In genomic region chr10:72261323-72262018, GRCh38 we compare ENCODE assay signal across 1 cellular context.
A peak's percentile ranks its signal among the peaks of the same experiment; 100 is the strongest.
TF ChIP-seq lines count a peak whose summit lies in the region.

No MANE protein-coding gene starts in this region.

TF ChIP-seq in K562, 482 proteins besides CTCF, POLR2A, EP300 and RAD21 (continued from another document):
- TF ChIP-seq CHD7 (IDR thresholded peaks at IDR 0.05; ENCODE audit: low read depth, low read length) (no peak), BCLAF1 (IDR thresholded peaks at IDR 0.05; ENCODE audit: borderline replicate concordance in 1 of 2, control insufficient read depth in 1 of 2, low read depth in 2 of 2, low read length in 1 of 2) (no peak), ZNF764 (CRISPR knock-in tag; IDR thresholded peaks at IDR 0.05; ENCODE audit: low read depth) (no peak), PRMT5 (CRISPR knock-in tag; IDR thresholded peaks at IDR 0.05) (no peak), BRF2 (IDR thresholded peaks at IDR 0.05; ENCODE audit: borderline replicate concordance, insufficient read depth, insufficient read length) (no peak), ARID2 (IDR thresholded peaks at IDR 0.05) (no peak), ZBTB2 (IDR thresholded peaks at IDR 0.05) (no peak), GTF2F1 (IDR thresholded peaks at IDR 0.05; ENCODE audit: low read depth, low read length) (no peak), BMI1 (IDR thresholded peaks at IDR 0.05; ENCODE audit: low read length) (no peak), SMAD3 (CRISPR knock-in tag; conservative IDR thresholded peaks at IDR 0.05) (no peak), NFRKB (IDR thresholded peaks at IDR 0.05; ENCODE audit: low read depth) (peak; percentile 31; the same call in 1 of the 2 replicates), CHCHD3 (CRISPR knock-in tag; IDR thresholded peaks at IDR 0.05) (no peak), NR2F6 (CRISPR knock-in tag; IDR thresholded peaks at IDR 0.05) (0 out of 2 replicates have a peak, but pooled peaks have one; percentile 68), CBFB (CRISPR knock-in tag; IDR thresholded peaks at IDR 0.05) (no peak), NR1H2 (CRISPR knock-in tag; IDR thresholded peaks at IDR 0.05) (no peak), RNF2 (IDR thresholded peaks at IDR 0.05) (peak; percentile 71), SIRT6 (IDR thresholded peaks at IDR 0.05; ENCODE audit: low read depth, low read length) (no peak), ILK (tag; IDR thresholded peaks at IDR 0.05; ENCODE audit: borderline replicate concordance, low read depth) (no peak), ZNF384 (IDR thresholded peaks at IDR 0.05; ENCODE audit: low read depth, low read length) (no peak), E2F1 (CRISPR knock-in tag; IDR thresholded peaks at IDR 0.05) (peak; percentile 20; the same call in 1 of the 2 replicates), ZSCAN29 (IDR thresholded peaks at IDR 0.05) (no peak), TAF9B (IDR thresholded peaks at IDR 0.05; ENCODE audit: partially characterized antibody) (no peak), STAT5B (CRISPR knock-in tag; IDR thresholded peaks at IDR 0.05) (no peak), TSC22D4 (tag; IDR thresholded peaks at IDR 0.05) (no peak), PREB (CRISPR knock-in tag; IDR thresholded peaks at IDR 0.05) (peak; percentile 98), ZNF75A (CRISPR knock-in tag; IDR thresholded peaks at IDR 0.05) (no peak), ZNF224 (CRISPR knock-in tag; IDR thresholded peaks at IDR 0.05) (no peak), RBM39 (optimal IDR thresholded peaks at IDR 0.05; ENCODE audit: low read depth, low read length) (peak; percentile 74)
TF ChIP-seq in K562: peak in this region for 117.
